ENCODE assay signal across 8 cellular contexts in genomic region chr19:1837625-1838105, GRCh38. TPM values are rescaled to one million over a fixed set of nuclear protein-coding genes. Genes with fewer than 3 reads are reported as not detected.
DNase-seq lines count a peak whose midpoint lies in the region; ATAC-seq and TF ChIP-seq lines count a peak whose summit lies in the region.

No MANE protein-coding gene starts in this region.

- H3K79me2 ChIP-seq in PC-3 (ENCODE audit: low read length) (peaks cover 78% of the 10 kb centered on the region), hepatocyte (peaks cover 93% of the 10 kb centered on the region)

- no peak overlapping the region for H3K9ac ChIP-seq in PC-3 (ENCODE audit: low read length)

- H3K9me2 ChIP-seq in PC-3 (replicated peaks; ENCODE audit: low read length) = no peaks in the 10 kb centered on the region
- H3K9me2 ChIP-seq in hepatocyte (replicated peaks; ENCODE audit: insufficient read depth) = no peaks in the 10 kb centered on the region

- intact Hi-C loops in PC-3 (cut with micrococcal nuclease) = no loop called here

- peaks cover 7% of the 10 kb centered on the region; the same call in 1 of the 2 replicates for H4K20me1 ChIP-seq in PC-3 (ENCODE audit: low read length)
- H4K20me1 ChIP-seq in hepatocyte (ENCODE audit: insufficient read depth, poor library complexity, severe bottlenecking) = peaks cover 78% of the 10 kb centered on the region

- H3K36me3 ChIP-seq in PC-3 (ENCODE audit: low read depth, low read length) (no peaks in the 10 kb centered on the region), hepatocyte (replicated peaks; ENCODE audit: insufficient read depth, low read depth) (no peaks in the 10 kb centered on the region)

- H2AFZ ChIP-seq in PC-3 (ENCODE audit: low read length) (no peak overlapping the region), hepatocyte (no peak overlapping the region)

- CTCF ChIA-PET in PC-3 (lab: Charles Lee) = interaction anchor here (0.5 kb wide), 1 partner anchor 64 kb away, joined by 3 read pairs; no protein-coding TSS in a partner anchor

- POLR2A ChIA-PET in PC-3 (lab: Charles Lee; ENCODE audit: unreplicated experiment) = no interaction called here

- no peak overlapping the region for H3K27ac ChIP-seq in PC-3 (ENCODE audit: low read length)
- no peak overlapping the region for H3K27ac ChIP-seq in hepatocyte

- H3K9me3 ChIP-seq in PC-3 (ENCODE audit: low read length) (no peaks in the 10 kb centered on the region), hepatocyte (ENCODE audit: low read depth) (no peaks in the 10 kb centered on the region)

- peak; percentile 38 for DNase-seq in PC-3
- peak; percentile 66 for DNase-seq in activated naive CD4-positive, alpha-beta T cell treated with anti-CD3 and anti-CD28 coated beads, Interleukin-2, amount 50 U/mL, for 16 hours
- peak; percentile 56 for DNase-seq in hepatocyte (ENCODE audit: low spot score)
- peak; percentile 69 to 76 for DNase-seq in stimulated activated CD4-positive, alpha-beta T cell treated with anti-CD3 and anti-CD28 coated beads, Interleukin-2, amount 100 ng/mL, for 48 hours
- DNase-seq in SHP77 treated with DMSO at 0.1 percent for 48 hours (lab: John Stamatoyannopoulos, UW) = no peak

- BruUV-seq in PC-3 (replicated peaks; lab: Mats Ljungman, UMichigan) = no TSS peak

- H3F3A ChIP-seq in PC-3 (ENCODE audit: low read length, unreplicated experiment) = no peaks in the 10 kb centered on the region

- ATAC-seq in PC-3 = 0 out of 2 replicates have a peak, but pooled peaks have one; percentile 27
- no peak for ATAC-seq in GM18870 (IDR thresholded peaks at IDR 0.05; ENCODE audit: unreplicated experiment)
- ATAC-seq in GM18520 (IDR thresholded peaks at IDR 0.05; ENCODE audit: unreplicated experiment) = no peak

- H3K27me3 ChIP-seq in PC-3 (ENCODE audit: low read length) = no peaks in the 10 kb centered on the region
- H3K27me3 ChIP-seq in hepatocyte = no peaks in the 10 kb centered on the region

- TF ChIP-seq CTCF in GM12873 (IDR thresholded peaks at IDR 0.05; ENCODE audit: insufficient read depth, low read depth, low read length, missing control alignments) (peak; percentile 89), PC-3 (conservative IDR thresholded peaks at IDR 0.05; ENCODE audit: low read depth, low read length) (peak; percentile 82), hepatocyte (IDR thresholded peaks at IDR 0.05; ENCODE audit: poor library complexity) (peak; percentile 90)

- H3K4me2 ChIP-seq in PC-3 (ENCODE audit: low read length) = no peak overlapping the region
- H3K4me2 ChIP-seq in hepatocyte = peak overlapping the region; percentile 39

- no peak overlapping the region for H3K4me3 ChIP-seq in PC-3 (ENCODE audit: low read length)
- H3K4me3 ChIP-seq in hepatocyte = no peak overlapping the region

- H3K4me1 ChIP-seq in PC-3 (ENCODE audit: insufficient read depth, low read length) = no peaks in the 10 kb centered on the region
- no peaks in the 10 kb centered on the region for H3K4me1 ChIP-seq in hepatocyte (ENCODE audit: insufficient read depth)

- WGBS in hepatocyte (ENCODE audit: low lambda C conversion rate, missing lambda C conversion rate) = 41% methylated on average over 19 of the region's 23 CpGs

RNA-seq across cellular contexts. Expression of gene REXO1, which starts 10.6 kb away (rescaled TPM):
- total RNA-seq in PC-3 (2014; rRNA removed) (21.4 and 24.3 TPM in 2 replicates), hepatocyte (13.2 and 13.4 TPM in 2 replicates)
- 22.8 and 26.2 TPM in 2 replicates for polyA plus RNA-seq in hepatocyte

RNA-seq across cellular contexts. Expression of gene ATP8B3, which starts 25.6 kb away (rescaled TPM):
- 3.9 and 4.2 TPM in 2 replicates for total RNA-seq in PC-3 (2014; rRNA removed)
- 1.4 and 1.7 TPM in 2 replicates for total RNA-seq in hepatocyte
- polyA plus RNA-seq in hepatocyte = 2.4 and 3.1 TPM in 2 replicates

RNA-seq across cellular contexts. Expression of gene KLF16, which starts 25.7 kb away (rescaled TPM):
- 15.1 and 20.9 TPM in 2 replicates for total RNA-seq in PC-3 (2014; rRNA removed)
- 3.4 and 6.4 TPM in 2 replicates for total RNA-seq in hepatocyte
- polyA plus RNA-seq in hepatocyte = 14.3 and 16.0 TPM in 2 replicates

RNA-seq across cellular contexts. Expression of gene ABHD17A, which starts 47.6 kb away (rescaled TPM):
- total RNA-seq in PC-3 (2014; rRNA removed) (101 and 102 TPM in 2 replicates), hepatocyte (62.5 and 77.5 TPM in 2 replicates)
- polyA plus RNA-seq in hepatocyte = 99.7 and 102 TPM in 2 replicates
